ENCODE assay signal across 12 cellular contexts in the genomic region with DNA sequence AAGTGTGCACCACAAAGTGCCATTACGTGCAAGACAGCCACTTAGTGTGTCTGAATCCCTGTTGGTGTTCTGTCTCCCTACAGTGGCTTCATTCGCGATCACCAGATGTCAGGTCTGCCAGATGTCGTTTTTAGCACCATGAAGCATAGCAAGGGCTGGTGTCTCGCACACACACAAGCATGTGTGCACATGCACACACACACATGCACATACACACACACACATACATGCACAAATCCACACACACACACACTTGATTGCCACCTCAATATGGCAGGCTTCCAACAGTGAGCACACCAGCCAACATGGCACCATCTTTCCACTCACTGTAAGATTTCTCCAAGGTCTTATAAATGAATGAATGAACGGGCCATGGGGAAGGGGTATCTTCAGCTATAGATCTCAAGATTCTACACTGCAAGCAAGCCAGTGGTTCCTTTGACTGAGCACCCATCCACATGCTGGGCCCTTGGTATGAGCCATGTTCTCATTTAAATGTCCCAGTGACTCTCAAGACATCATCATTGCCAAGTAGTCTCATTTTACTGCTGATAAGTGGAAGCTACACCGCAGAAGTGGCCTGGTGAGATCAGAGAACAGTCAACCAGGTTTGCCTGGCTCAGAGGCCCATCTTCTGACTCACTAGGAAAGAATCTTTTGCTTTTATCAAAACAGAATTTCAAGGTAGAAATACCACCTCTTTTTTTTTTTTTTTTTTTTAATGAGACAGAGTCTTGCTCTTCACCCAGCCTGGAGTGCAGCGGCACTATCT.
DNase-seq lines count a peak whose midpoint lies in the region; ATAC-seq and TF ChIP-seq lines count a peak whose summit lies in the region.
"Had no signal": no experiment of that assay in that cellular context is flagged by ENCODE, and none has a peak within 500 bp of the region (broad histone marks: within the 10 kb centered on the region; RNA-seq: fewer than 3 reads in every experiment).

No MANE protein-coding gene starts in this region.

- H3K27ac Mint-ChIP-seq in stimulated activated effector memory CD8-positive, alpha-beta T cell treated with anti-CD3 and anti-CD28 coated beads, Interleukin-12 subunit alpha, Interleukin-12 subunit beta, amount 100 ng/mL, for 72 hours = no peak overlapping the region
- no peak overlapping the region for H3K27ac Mint-ChIP-seq in natural killer cell treated with Interleukin-12 subunit alpha and Interleukin-12 subunit beta and Interleukin-15 and Interleukin-18, amount 100 ng/mL, for 72 hours
- H3K27ac Mint-ChIP-seq: activated naive CD4-positive, alpha-beta T cell treated with anti-CD3 and anti-CD28 coated beads for 36 hours had no signal

- no peak overlapping the region for H3K9ac ChIP-seq in SK-N-SH

- H3F3A ChIP-seq in SK-N-SH (replicated peaks; ENCODE audit: insufficient read depth) = no peaks in the 10 kb centered on the region

- POLR2A ChIA-PET in SK-N-SH (lab: Yijun Ruan, JAX) = no interaction called here

- WGBS in SK-N-SH (ENCODE audit: low lambda C conversion rate) = 88% methylated on average over 8 of the region's 8 CpGs

- TF ChIP-seq EP300 in SK-N-SH (IDR thresholded peaks at IDR 0.05; ENCODE audit: borderline replicate concordance in 1 of 2, low read depth in 1 of 2, low read length in 1 of 2) = no peak

- H3K79me2 ChIP-seq in SK-N-SH (ENCODE audit: insufficient read depth) = no peaks in the 10 kb centered on the region

- no peaks in the 10 kb centered on the region for H3K9me3 Mint-ChIP-seq in stimulated activated effector memory CD8-positive, alpha-beta T cell treated with anti-CD3 and anti-CD28 coated beads, Interleukin-12 subunit alpha, Interleukin-12 subunit beta, amount 100 ng/mL, for 72 hours
- H3K9me3 Mint-ChIP-seq in natural killer cell treated with Interleukin-12 subunit alpha and Interleukin-12 subunit beta and Interleukin-15 and Interleukin-18, amount 100 ng/mL, for 72 hours = no peaks in the 10 kb centered on the region
- H3K9me3 Mint-ChIP-seq: activated naive CD4-positive, alpha-beta T cell treated with anti-CD3 and anti-CD28 coated beads for 36 hours had no signal

- H3K9me2 ChIP-seq in SK-N-SH = no peaks in the 10 kb centered on the region

- peak; percentile 1 for DNase-seq in SIG-M5 treated with dmso at 0.1 percent for 504 hours (lab: John Stamatoyannopoulos, UW; ENCODE audit: unreplicated experiment)
- no peak for DNase-seq in SIG-M5 (lab: John Stamatoyannopoulos, UW)
- no peak for DNase-seq in SK-N-SH
- peak; percentile 71 for DNase-seq in fibroblast of mammary gland (ENCODE audit: low read depth)
- DNase-seq in stimulated activated effector memory CD8-positive, alpha-beta T cell treated with anti-CD3 and anti-CD28 coated beads, Interleukin-12 subunit alpha, Interleukin-12 subunit beta, amount 100 ng/mL, for 72 hours (ENCODE audit: low spot score in 2 of 2) = no peak
- no peak for DNase-seq in 8988T
- no peak for DNase-seq in natural killer cell treated with Interleukin-12 subunit alpha and Interleukin-12 subunit beta and Interleukin-15 and Interleukin-18, amount 100 ng/mL, for 72 hours (ENCODE audit: low spot score)
- DNase-seq in stimulated activated naive CD4-positive, alpha-beta T cell (lab: John Stamatoyannopoulos, UW) = no peak
- DNase-seq: activated naive CD4-positive, alpha-beta T cell treated with anti-CD3 and anti-CD28 coated beads for 36 hours; NCI-H187; substantia nigra had no signal

- no peak overlapping the region for H3K27ac ChIP-seq in SK-N-SH (ENCODE audit: low read depth in 2 of 2, low read length in 1 of 2)

- no peaks in the 10 kb centered on the region for H3K36me3 Mint-ChIP-seq in stimulated activated effector memory CD8-positive, alpha-beta T cell treated with anti-CD3 and anti-CD28 coated beads, Interleukin-12 subunit alpha, Interleukin-12 subunit beta, amount 100 ng/mL, for 72 hours
- H3K36me3 Mint-ChIP-seq in natural killer cell treated with Interleukin-12 subunit alpha and Interleukin-12 subunit beta and Interleukin-15 and Interleukin-18, amount 100 ng/mL, for 72 hours = no peaks in the 10 kb centered on the region

- CTCF ChIA-PET in SK-N-SH (lab: Yijun Ruan, JAX) = no interaction called here

- H3K27me3 Mint-ChIP-seq in natural killer cell treated with Interleukin-12 subunit alpha and Interleukin-12 subunit beta and Interleukin-15 and Interleukin-18, amount 100 ng/mL, for 72 hours = no peaks in the 10 kb centered on the region

- no peaks in the 10 kb centered on the region for H3K4me1 Mint-ChIP-seq in stimulated activated effector memory CD8-positive, alpha-beta T cell treated with anti-CD3 and anti-CD28 coated beads, Interleukin-12 subunit alpha, Interleukin-12 subunit beta, amount 100 ng/mL, for 72 hours
- peaks cover 0 to 3% of the 10 kb centered on the region in 2 donors for H3K4me1 Mint-ChIP-seq in natural killer cell treated with Interleukin-12 subunit alpha and Interleukin-12 subunit beta and Interleukin-15 and Interleukin-18, amount 100 ng/mL, for 72 hours (ENCODE audit: low read depth in 2 of 2)

- no peaks in the 10 kb centered on the region for H3K27me3 ChIP-seq in SK-N-SH (ENCODE audit: insufficient read depth)

- no peak overlapping the region for H3K4me2 ChIP-seq in SK-N-SH

- TF ChIP-seq CTCF in SK-N-SH (IDR thresholded peaks at IDR 0.05) = no peak
- no peak for TF ChIP-seq CTCF in fibroblast of mammary gland (conservative IDR thresholded peaks at IDR 0.05; ENCODE audit: control insufficient read depth, insufficient read depth, low read depth, low read length)

- peaks cover 3% of the 10 kb centered on the region; the same call in 1 of the 2 replicates for H4K20me1 ChIP-seq in SK-N-SH (ENCODE audit: insufficient read depth)

- H2AFZ ChIP-seq in SK-N-SH (ENCODE audit: low read depth) = no peak overlapping the region

- ATAC-seq in stimulated activated effector memory CD8-positive, alpha-beta T cell treated with anti-CD3 and anti-CD28 coated beads, Interleukin-12 subunit alpha, Interleukin-12 subunit beta, amount 100 ng/mL, for 72 hours = peak; percentile 62
- ATAC-seq in natural killer cell treated with Interleukin-12 subunit alpha and Interleukin-12 subunit beta and Interleukin-15 and Interleukin-18, amount 100 ng/mL, for 72 hours = no peak
- ATAC-seq: activated CD4-positive, CD25-positive, alpha-beta regulatory T cell treated with anti-CD3 and anti-CD28 coated beads, Interleukin-2, amount 50 U/mL, for 24 hours had no signal

- H3K4me3 Mint-ChIP-seq in stimulated activated effector memory CD8-positive, alpha-beta T cell treated with anti-CD3 and anti-CD28 coated beads, Interleukin-12 subunit alpha, Interleukin-12 subunit beta, amount 100 ng/mL, for 72 hours = no peak overlapping the region
- no peak overlapping the region for H3K4me3 Mint-ChIP-seq in natural killer cell treated with Interleukin-12 subunit alpha and Interleukin-12 subunit beta and Interleukin-15 and Interleukin-18, amount 100 ng/mL, for 72 hours
- H3K4me3 Mint-ChIP-seq: activated naive CD4-positive, alpha-beta T cell treated with anti-CD3 and anti-CD28 coated beads for 36 hours had no signal

- no peaks in the 10 kb centered on the region for H3K4me1 ChIP-seq in SK-N-SH (ENCODE audit: control insufficient read depth in 1 of 2, insufficient read depth in 2 of 2, low read depth in 1 of 2, low read length in 1 of 2)

- no peaks in the 10 kb centered on the region for H3K36me3 ChIP-seq in SK-N-SH (replicated peaks in 1 of 2; ENCODE audit: control insufficient read depth in 1 of 2, insufficient read depth in 2 of 2, low read length in 1 of 2)

- H3K9me3 ChIP-seq in SK-N-SH = no peaks in the 10 kb centered on the region

- TF ChIP-seq RAD21 in SK-N-SH (IDR thresholded peaks at IDR 0.05; ENCODE audit: low read length) = no peak

- no peak overlapping the region for H3K4me3 ChIP-seq in SK-N-SH (ENCODE audit: low read depth in 2 of 2, low read length in 1 of 2)
- no peak overlapping the region for H3K4me3 ChIP-seq in fibroblast of mammary gland (ENCODE audit: control insufficient read depth, low read depth, low read length)

TF ChIP-seq in SK-N-SH, 30 proteins besides CTCF, POLR2A, EP300 and RAD21:
- TF ChIP-seq YY1 (IDR thresholded peaks at IDR 0.05; ENCODE audit: low read depth) (no peak), FOSL2 (IDR thresholded peaks at IDR 0.05; ENCODE audit: borderline replicate concordance, low read depth) (peak; percentile 48; the same call in 1 of the 2 replicates), TCF12 (IDR thresholded peaks at IDR 0.05) (peak; percentile 46; the same call in 1 of the 2 replicates), JUND (IDR thresholded peaks at IDR 0.05) (peak; percentile 65)
- TF ChIP-seq, protein P1, sequence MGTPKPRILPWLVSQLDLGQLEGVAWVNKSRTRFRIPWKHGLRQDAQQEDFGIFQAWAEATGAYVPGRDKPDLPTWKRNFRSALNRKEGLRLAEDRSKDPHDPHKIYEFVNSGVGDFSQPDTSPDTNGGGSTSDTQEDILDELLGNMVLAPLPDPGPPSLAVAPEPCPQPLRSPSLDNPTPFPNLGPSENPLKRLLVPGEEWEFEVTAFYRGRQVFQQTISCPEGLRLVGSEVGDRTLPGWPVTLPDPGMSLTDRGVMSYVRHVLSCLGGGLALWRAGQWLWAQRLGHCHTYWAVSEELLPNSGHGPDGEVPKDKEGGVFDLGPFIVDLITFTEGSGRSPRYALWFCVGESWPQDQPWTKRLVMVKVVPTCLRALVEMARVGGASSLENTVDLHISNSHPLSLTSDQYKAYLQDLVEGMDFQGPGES (IDR thresholded peaks at IDR 0.05; ENCODE audit: low read depth, low read length) = no peak
- TF ChIP-seq, protein P2, sequence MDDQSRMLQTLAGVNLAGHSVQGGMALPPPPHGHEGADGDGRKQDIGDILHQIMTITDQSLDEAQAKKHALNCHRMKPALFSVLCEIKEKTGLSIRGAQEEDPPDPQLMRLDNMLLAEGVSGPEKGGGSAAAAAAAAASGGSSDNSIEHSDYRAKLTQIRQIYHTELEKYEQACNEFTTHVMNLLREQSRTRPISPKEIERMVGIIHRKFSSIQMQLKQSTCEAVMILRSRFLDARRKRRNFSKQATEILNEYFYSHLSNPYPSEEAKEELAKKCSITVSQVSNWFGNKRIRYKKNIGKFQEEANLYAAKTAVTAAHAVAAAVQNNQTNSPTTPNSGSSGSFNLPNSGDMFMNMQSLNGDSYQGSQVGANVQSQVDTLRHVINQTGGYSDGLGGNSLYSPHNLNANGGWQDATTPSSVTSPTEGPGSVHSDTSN (IDR thresholded peaks at IDR 0.05) = no peak

Comparison
In these comparisons a context has a peak if more than half of its experiments do, and no peak if none do; other contexts are left out.
1. DNase-seq: peak in SIG-M5 treated with dmso at 0.1 percent for 504 hours (single experiment) and fibroblast of mammary gland (single experiment); none in SIG-M5 (single experiment), SK-N-SH (single experiment), stimulated activated effector memory CD8-positive, alpha-beta T cell treated with anti-CD3 and anti-CD28 coated beads, Interleukin-12 subunit alpha, Interleukin-12 subunit beta, amount 100 ng/mL, for 72 hours (0 of 2), 8988T (single experiment), natural killer cell treated with Interleukin-12 subunit alpha and Interleukin-12 subunit beta and Interleukin-15 and Interleukin-18, amount 100 ng/mL, for 72 hours (single experiment) and stimulated activated naive CD4-positive, alpha-beta T cell (0 of 6).